ENCODE assay signal across 8 cellular contexts in genomic region chr1:244652699-244653438, GRCh38. TPM values are rescaled to one million over a fixed set of nuclear protein-coding genes. Genes with fewer than 3 reads are reported as not detected.
A peak's percentile ranks its signal among the peaks of the same experiment; 100 is the strongest.
DNase-seq lines count a peak whose midpoint lies in the region; TF ChIP-seq lines count a peak whose summit lies in the region.

Gene DESI2, plus strand, starts transcription at chr1:244653126. Its CDS starts 188 bp downstream, at chr1:244653314.

- TF ChIP-seq CTCF in GM20000 (IDR thresholded peaks at IDR 0.05; ENCODE audit: extremely low read depth, missing control alignments): peak; percentile 33

- DNase-seq in COR-L47 (lab: John Stamatoyannopoulos, UW) (peak; percentile 100), GM20000 (ENCODE audit: low spot score) (peak; percentile 98), HT-29 (ENCODE audit: low spot score) (peak; percentile 97), lung microvascular endothelial cell (ENCODE audit: low read depth in 2 of 2) (peak; percentile 100)
- DNase-seq in NK-92 treated with Interleukin-12 subunit alpha and Interleukin-12 subunit beta, amount 100 ng/mL, for 24 hours (lab: John Stamatoyannopoulos, UW): peak; percentile 98
- DNase-seq in activated CD8-positive, alpha-beta memory T cell treated with anti-CD3 and anti-CD28 coated beads for 24 hours: peak; percentile 97
- DNase-seq in effector CD8-positive, alpha-beta T cell (lab: John Stamatoyannopoulos, UW): peak; percentile 96
- peak; percentile 94 to 96 (median 95) for DNase-seq in stimulated activated CD4-positive, alpha-beta T cell treated with anti-CD3 and anti-CD28 coated beads, TNF-alpha, amount 100 ng/mL, for 48 hours (ENCODE audit: low read depth in 3 of 3)

RNA-seq across cellular contexts. Expression of gene DESI2, which starts in this region (rescaled TPM):
- 23.9 and 25.0 TPM in 2 replicates for total RNA-seq in HT-29 (2014; rRNA removed; shearing (Covaris generic))
- total RNA-seq in lung microvascular endothelial cell: 38.9 and 41.2 TPM in 2 replicates

Comparison
In these comparisons a context has a peak if more than half of its experiments do, and no peak if none do; other contexts are left out.
1. Peak in every context shown above with its lines: DNase-seq.